10 cellular contexts compared by ENCODE assay signal in genomic region chr11:12079726-12080556, GRCh38. TPM values are rescaled to one million over a fixed set of nuclear protein-coding genes. Genes with fewer than 3 reads are reported as not detected.
DNase-seq lines count a peak whose midpoint lies in the region; ATAC-seq and TF ChIP-seq lines count a peak whose summit lies in the region.
"Had no signal": no experiment of that assay in that cellular context is flagged by ENCODE, and none has a peak within 500 bp of the region (broad histone marks: within the 10 kb centered on the region; RNA-seq: fewer than 3 reads in every experiment).

No MANE protein-coding gene starts in this region.

- peaks cover 22% of the 10 kb centered on the region for H3K4me1 Mint-ChIP-seq in Caco-2 (ENCODE audit: low read depth, unreplicated experiment)
- H3K4me1 Mint-ChIP-seq: activated B cell treated with CpG ODN at 0.5 μM for 24 hours had no signal

- no peak overlapping the region for H3K4me3 ChIP-seq in Caco-2 (ENCODE audit: low read depth, low read length)
- H3K4me3 ChIP-seq in fibroblast of villous mesenchyme (ENCODE audit: low read depth, low read length) = no peak overlapping the region
- H3K4me3 ChIP-seq in psoas muscle = no peak overlapping the region

- TF ChIP-seq CTCF in Caco-2 (IDR thresholded peaks at IDR 0.05; ENCODE audit: insufficient read depth in 1 of 2, low read depth in 1 of 2, low read length in 1 of 2, severe bottlenecking in 1 of 2, unreplicated experiment in 1 of 2) (no peak), fibroblast of villous mesenchyme (IDR thresholded peaks at IDR 0.05; ENCODE audit: insufficient read depth, low read depth, low read length) (no peak), psoas muscle (IDR thresholded peaks at IDR 0.05) (no peak), GM13976 (IDR thresholded peaks at IDR 0.05; ENCODE audit: borderline replicate concordance, control extremely low read depth, extremely low read depth, insufficient read depth, missing control alignments) (no peak)

- H3K27ac Mint-ChIP-seq in Caco-2 (ENCODE audit: unreplicated experiment) = peak overlapping the region; percentile 36
- H3K27ac Mint-ChIP-seq: activated B cell treated with CpG ODN at 0.5 μM for 24 hours had no signal

- intact Hi-C loops in Caco-2 (cut with micrococcal nuclease; ENCODE audit: unreplicated experiment) = no loop called here
- intact Hi-C loops in psoas muscle (cut with DNase I) = no loop called here

- WGBS in psoas muscle, 3 donors = 66 to 73% (median 67%) methylated on average over 13 of the region's 13 CpGs

- CTCF ChIA-PET in Caco-2 (lab: Charles Lee) = no interaction called here

- H3K4me1 ChIP-seq in Caco-2 = peaks cover 4% of the 10 kb centered on the region
- peaks cover 23% of the 10 kb centered on the region for H3K4me1 ChIP-seq in psoas muscle

- ATAC-seq in psoas muscle (no peak), HG02610 (IDR thresholded peaks at IDR 0.05; ENCODE audit: unreplicated experiment) (no peak)

- DNase-seq in Caco-2 = peak in 1 of 2 experiments; percentile 33
- DNase-seq in SW480 (ENCODE audit: low spot score) = peak; percentile 62
- peak; percentile 98 for DNase-seq in fibroblast of villous mesenchyme (ENCODE audit: low read depth)
- peak; percentile 60 to 67 for DNase-seq in psoas muscle
- DNase-seq in activated CD8-positive, alpha-beta memory T cell treated with anti-CD3 and anti-CD28 coated beads, Interleukin-2, amount 50 U/mL, for 48 hours = no peak
- no peak for DNase-seq in GM13976 (ENCODE audit: low spot score)
- no peak for DNase-seq in stimulated activated CD8-positive, alpha-beta memory T cell treated with anti-CD3 and anti-CD28 coated beads, Interleukin-4, amount 100 ng/mL, for 48 hours
- DNase-seq: activated B cell treated with CpG ODN at 0.5 μM for 24 hours, NCI-H1417 treated with DMSO at 0.1 percent for 48 hours had no signal

- H3K27me3 ChIP-seq in Caco-2 (replicated peaks; ENCODE audit: control insufficient read depth, insufficient read depth, low read length) (no peaks in the 10 kb centered on the region), psoas muscle (ENCODE audit: insufficient read depth in 3 of 3, low read length in 2 of 3) (no peaks in the 10 kb centered on the region)

- H3K9me3 ChIP-seq in Caco-2 (no peaks in the 10 kb centered on the region), psoas muscle (no peaks in the 10 kb centered on the region)

- peak overlapping the region; percentile 17 for H3K4me3 Mint-ChIP-seq in Caco-2 (ENCODE audit: unreplicated experiment)
- H3K4me3 Mint-ChIP-seq: activated B cell treated with CpG ODN at 0.5 μM for 24 hours had no signal

- H3K36me3 Mint-ChIP-seq in Caco-2 (ENCODE audit: insufficient read depth, unreplicated experiment) = no peaks in the 10 kb centered on the region

- peaks cover 5% of the 10 kb centered on the region for H3K9me3 Mint-ChIP-seq in Caco-2 (ENCODE audit: unreplicated experiment)

- no peaks in the 10 kb centered on the region for H3K36me3 ChIP-seq in Caco-2 (ENCODE audit: control insufficient read depth, insufficient read depth, low read length)
- H3K36me3 ChIP-seq in psoas muscle (ENCODE audit: insufficient read depth in 1 of 2, low read depth in 1 of 2) = no peaks in the 10 kb centered on the region

- TSS peak; percentile 78 for BruUV-seq in Caco-2 (replicated peaks; lab: Mats Ljungman, UMichigan)

- H3K27ac ChIP-seq in psoas muscle = no peak overlapping the region

- in situ Hi-C loops in GM13976 (cut with MboI; ENCODE audit: low sequenced_read_pairs, unreplicated experiment) = no loop called here

- POLR2A ChIA-PET in Caco-2 (lab: Charles Lee) = interaction anchor here (0.7 kb wide), 1 partner anchor 9 kb away, joined by 9 read pairs; no protein-coding TSS in a partner anchor

- H3K27me3 Mint-ChIP-seq in Caco-2 (ENCODE audit: insufficient read depth, unreplicated experiment) = no peaks in the 10 kb centered on the region
- H3K27me3 Mint-ChIP-seq: activated B cell treated with CpG ODN at 0.5 μM for 24 hours had no signal

RNA-seq across cellular contexts. Expression of gene MICAL2, which starts 30.4 kb away (rescaled TPM):
- total RNA-seq in Caco-2 (2022) = 247 and 272 TPM in 2 replicates
- 164 and 323 TPM in 2 replicates for total RNA-seq in fibroblast of villous mesenchyme
- total RNA-seq in psoas muscle = 10 to 100 TPM; 14.0 to 45.7 (median 29.0) TPM
- 10 to 100 TPM in 2 of 3 donors, 1 to 10 TPM in 1; 6.8 to 15.0 (median 11.7) TPM for polyA plus RNA-seq in psoas muscle

Comparison
In these comparisons a context has a peak if more than half of its experiments do, and no peak if none do; other contexts are left out.
1. DNase-seq: peak in SW480 (single experiment), fibroblast of villous mesenchyme (single experiment) and psoas muscle (2 of 2); none in activated CD8-positive, alpha-beta memory T cell treated with anti-CD3 and anti-CD28 coated beads, Interleukin-2, amount 50 U/mL, for 48 hours (single experiment), GM13976 (single experiment) and stimulated activated CD8-positive, alpha-beta memory T cell treated with anti-CD3 and anti-CD28 coated beads, Interleukin-4, amount 100 ng/mL, for 48 hours (single experiment).